22 cellular contexts compared by ENCODE assay signal in the genomic region with DNA sequence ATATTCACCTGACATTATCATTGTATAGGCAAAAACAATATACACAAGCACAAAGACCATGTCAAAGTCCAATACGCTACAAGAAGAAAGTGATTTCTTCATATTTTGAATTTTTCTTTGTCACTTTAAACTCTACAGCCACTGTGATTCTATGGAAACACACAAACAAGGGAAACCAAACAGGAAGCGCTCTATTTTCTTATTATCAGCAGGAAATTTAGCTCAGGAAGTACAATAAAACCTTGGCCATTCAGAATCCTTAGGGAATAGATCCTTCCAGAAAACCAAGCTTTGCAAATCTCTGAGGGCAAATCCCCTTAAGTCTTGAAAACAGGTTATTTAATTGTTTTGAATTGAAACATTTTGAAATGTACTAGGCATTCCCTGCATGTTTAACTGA.
DNase-seq lines count a peak whose midpoint lies in the region; ATAC-seq, FAIRE-seq and TF ChIP-seq lines count a peak whose summit lies in the region.
"Had no signal": no experiment of that assay in that cellular context is flagged by ENCODE, and none has a peak within 500 bp of the region (broad histone marks: within the 10 kb centered on the region; RNA-seq: fewer than 3 reads in every experiment).

No MANE protein-coding gene starts in this region.

- no TSS peak for BruUV-seq in A673 (replicated peaks; lab: Mats Ljungman, UMichigan)

- H3K4me1 ChIP-seq in A673 (ENCODE audit: insufficient read depth, low read length, poor library complexity, severe bottlenecking) (peaks cover 31% of the 10 kb centered on the region), gastroesophageal sphincter (peaks cover 0 to 7% (median 0%) of the 10 kb centered on the region in 3 donors), mesodermal cell (ENCODE audit: control insufficient read depth, insufficient read depth, low read length, poor library complexity, severe bottlenecking) (no peaks in the 10 kb centered on the region)
- H3K4me1 ChIP-seq: SJSA1 had no signal

- no peak for TF ChIP-seq POLR2A in gastroesophageal sphincter (IDR thresholded peaks at IDR 0.05)

- no peaks in the 10 kb centered on the region for H3K9me3 ChIP-seq in A673 (ENCODE audit: low read depth, low read length, poor library complexity, severe bottlenecking)
- no peaks in the 10 kb centered on the region for H3K9me3 ChIP-seq in gastroesophageal sphincter
- H3K9me3 ChIP-seq in mesodermal cell (ENCODE audit: control insufficient read depth, low read length): no peaks in the 10 kb centered on the region
- H3K9me3 ChIP-seq: SJSA1 had no signal

- TF ChIP-seq EP300 in gastroesophageal sphincter (IDR thresholded peaks at IDR 0.05): no peak

- H3K4me3 ChIP-seq in A673 (ENCODE audit: low read depth, low read length, poor library complexity, severe bottlenecking) (no peak overlapping the region), gastroesophageal sphincter (no peak overlapping the region), mesodermal cell (ENCODE audit: extremely low read depth, insufficient read depth, low read length, poor library complexity, severe bottlenecking) (no peak overlapping the region)
- H3K4me3 ChIP-seq: SJSA1 had no signal

- H3K27ac ChIP-seq in A673 (ENCODE audit: low read depth, low read length, poor library complexity, severe bottlenecking): peak overlapping the region; percentile 70
- no peak overlapping the region for H3K27ac ChIP-seq in gastroesophageal sphincter
- peak overlapping the region; percentile 74 for H3K27ac ChIP-seq in mesodermal cell (ENCODE audit: low read depth, low read length, severe bottlenecking)
- no peak overlapping the region for H3K27ac ChIP-seq in RWPE1
- H3K27ac ChIP-seq: KMS-11, SJSA1 had no signal

- 83 to 90% methylated on average over 2 of the region's 2 CpGs for WGBS in gastroesophageal sphincter (ENCODE audit: low coverage in 1 of 2), 2 donors
- no CpG with 5 or more reads among the region's 2 CpGs for WGBS in mesodermal cell (ENCODE audit: insufficient coverage in 2 of 2), 2 experiments

- TF ChIP-seq CTCF in A673 (conservative IDR thresholded peaks at IDR 0.05; ENCODE audit: low read depth, low read length): no peak
- TF ChIP-seq CTCF in D721Med (IDR thresholded peaks at IDR 0.05; ENCODE audit: insufficient read depth, missing control alignments): no peak
- TF ChIP-seq CTCF in gastroesophageal sphincter (IDR thresholded peaks at IDR 0.05): no peak
- TF ChIP-seq CTCF in RWPE1 (conservative IDR thresholded peaks at IDR 0.05; ENCODE audit: low read depth): no peak

- peak; percentile 38 for FAIRE-seq in D721Med (lab: Jason Lieb, UNC)
- FAIRE-seq: GM12891, HTR-8/SVneo had no signal

- CTCF ChIA-PET in A673 (lab: Charles Lee) (no interaction called here), RWPE1 (lab: Yijun Ruan, JAX) (no interaction called here)

- DNase-seq in A673 (ENCODE audit: low spot score) (peak; percentile 95), D721Med (ENCODE audit: insufficient read length, low spot score) (no peak), islet precursor cell (no peak), activated T-cell treated with anti-CD3 and anti-CD28 coated beads for 4 hours (no peak), RWPE1 (ENCODE audit: low spot score) (no peak)
- DNase-seq: CD4-positive, alpha-beta T cell; COR-L47; HCEC 1CT; IMR-90; NCI-H1105; NCI-H146; NCI-H2029 treated with DMSO at 0.1 percent for 48 hours; NCI-H226; NCI-H510A treated with DMSO at 0.1 percent for 48 hours; NCI-H748 treated with DMSO at 0.1 percent for 48 hours; NK-92 treated with Interleukin-12 subunit alpha and Interleukin-12 subunit beta, amount 100 ng/mL, for 24 hours had no signal

- peak; percentile 34 for ATAC-seq in gastroesophageal sphincter

- POLR2A ChIA-PET in A673 (lab: Charles Lee; ENCODE audit: low non-redundant PET) (no interaction called here), RWPE1 (lab: Yijun Ruan, JAX; ENCODE audit: low non-redundant PET) (no interaction called here)

- H3K27me3 ChIP-seq in A673 (replicated peaks; ENCODE audit: insufficient read depth, low read depth, low read length, poor library complexity): no peaks in the 10 kb centered on the region
- no peaks in the 10 kb centered on the region for H3K27me3 ChIP-seq in gastroesophageal sphincter
- H3K27me3 ChIP-seq: SJSA1 had no signal

- intact Hi-C loops in A673 (cut with micrococcal nuclease; ENCODE audit: unreplicated experiment): no loop called here

- H3K36me3 ChIP-seq in A673 (ENCODE audit: insufficient read depth, low read length, poor library complexity, severe bottlenecking) (no peaks in the 10 kb centered on the region), gastroesophageal sphincter (no peaks in the 10 kb centered on the region), mesodermal cell (ENCODE audit: control insufficient read depth, insufficient read depth, low read length) (no peaks in the 10 kb centered on the region)
- H3K36me3 ChIP-seq: SJSA1 had no signal

Comparison
In these comparisons a context has a peak if more than half of its experiments do, and no peak if none do; other contexts are left out.
1. H3K27ac ChIP-seq: peak in A673 (single experiment) and mesodermal cell (single experiment); none in gastroesophageal sphincter (0 of 4) and RWPE1 (single experiment).